Comparison of ENCODE assay signal across 1 cellular context in the genomic region with DNA sequence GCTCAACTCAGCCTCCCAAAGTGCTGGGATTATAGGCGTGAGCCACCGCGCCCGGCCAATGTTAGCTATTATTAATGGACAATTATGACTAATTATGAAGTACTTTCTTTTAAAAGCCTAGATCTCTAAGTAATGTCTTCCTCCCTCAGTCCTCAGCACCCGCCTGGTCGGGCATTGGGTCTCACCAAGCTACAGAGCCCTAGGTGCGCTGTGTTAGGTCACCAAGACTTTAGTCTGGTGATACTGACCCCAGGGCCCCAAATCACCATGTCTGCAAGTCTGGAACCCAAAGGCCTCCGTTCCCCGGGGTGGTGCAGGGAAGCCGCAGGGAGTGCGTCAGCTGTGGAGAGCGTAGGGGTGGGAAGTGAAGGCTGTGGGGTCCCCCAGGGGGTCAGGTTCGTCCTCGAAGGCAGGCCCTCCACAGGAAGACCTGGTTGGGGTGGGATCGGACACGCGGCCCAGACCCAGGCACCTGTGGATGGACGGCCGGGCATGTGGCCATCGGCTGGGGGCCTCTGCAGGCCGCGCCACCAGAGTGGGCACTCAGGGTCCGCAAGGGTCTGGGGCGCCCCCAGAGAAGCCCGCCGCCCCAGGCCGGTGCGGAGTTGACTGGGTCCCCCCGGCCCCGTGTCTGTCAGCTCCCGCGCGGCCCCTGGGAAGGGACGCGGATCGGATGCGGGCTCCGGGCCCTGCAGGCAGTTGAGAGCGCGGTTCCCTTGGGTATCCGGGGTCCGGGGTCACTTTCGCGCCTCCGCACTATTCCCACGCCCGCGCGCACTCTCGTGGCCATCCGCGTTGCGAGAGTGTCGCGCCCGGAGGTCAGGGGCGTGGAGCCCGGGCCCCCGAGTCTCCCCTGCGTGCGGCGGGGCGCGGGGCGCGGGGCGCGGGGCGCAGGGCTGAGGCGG.
TF ChIP-seq lines count a peak whose summit lies in the region.

No MANE protein-coding gene starts in this region.

TF ChIP-seq in WTC11, 78 proteins besides CTCF, POLR2A, EP300 and RAD21 (continued from another document):
- TF ChIP-seq, protein P1, sequence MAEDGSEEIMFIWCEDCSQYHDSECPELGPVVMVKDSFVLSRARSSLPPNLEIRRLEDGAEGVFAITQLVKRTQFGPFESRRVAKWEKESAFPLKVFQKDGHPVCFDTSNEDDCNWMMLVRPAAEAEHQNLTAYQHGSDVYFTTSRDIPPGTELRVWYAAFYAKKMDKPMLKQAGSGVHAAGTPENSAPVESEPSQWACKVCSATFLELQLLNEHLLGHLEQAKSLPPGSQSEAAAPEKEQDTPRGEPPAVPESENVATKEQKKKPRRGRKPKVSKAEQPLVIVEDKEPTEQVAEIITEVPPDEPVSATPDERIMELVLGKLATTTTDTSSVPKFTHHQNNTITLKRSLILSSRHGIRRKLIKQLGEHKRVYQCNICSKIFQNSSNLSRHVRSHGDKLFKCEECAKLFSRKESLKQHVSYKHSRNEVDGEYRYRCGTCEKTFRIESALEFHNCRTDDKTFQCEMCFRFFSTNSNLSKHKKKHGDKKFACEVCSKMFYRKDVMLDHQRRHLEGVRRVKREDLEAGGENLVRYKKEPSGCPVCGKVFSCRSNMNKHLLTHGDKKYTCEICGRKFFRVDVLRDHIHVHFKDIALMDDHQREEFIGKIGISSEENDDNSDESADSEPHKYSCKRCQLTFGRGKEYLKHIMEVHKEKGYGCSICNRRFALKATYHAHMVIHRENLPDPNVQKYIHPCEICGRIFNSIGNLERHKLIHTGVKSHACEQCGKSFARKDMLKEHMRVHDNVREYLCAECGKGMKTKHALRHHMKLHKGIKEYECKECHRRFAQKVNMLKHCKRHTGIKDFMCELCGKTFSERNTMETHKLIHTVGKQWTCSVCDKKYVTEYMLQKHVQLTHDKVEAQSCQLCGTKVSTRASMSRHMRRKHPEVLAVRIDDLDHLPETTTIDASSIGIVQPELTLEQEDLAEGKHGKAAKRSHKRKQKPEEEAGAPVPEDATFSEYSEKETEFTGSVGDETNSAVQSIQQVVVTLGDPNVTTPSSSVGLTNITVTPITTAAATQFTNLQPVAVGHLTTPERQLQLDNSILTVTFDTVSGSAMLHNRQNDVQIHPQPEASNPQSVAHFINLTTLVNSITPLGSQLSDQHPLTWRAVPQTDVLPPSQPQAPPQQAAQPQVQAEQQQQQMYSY (CRISPR knock-in tag; IDR thresholded peaks at IDR 0.05): no peak
- TF ChIP-seq E2F1 (CRISPR knock-in tag; IDR thresholded peaks at IDR 0.05) (peak; percentile 26; the same call in 1 of the 2 replicates), FOXP1 (CRISPR knock-in tag; IDR thresholded peaks at IDR 0.05; ENCODE audit: borderline replicate concordance) (0 out of 2 replicates have a peak, but pooled peaks have one; percentile 4)
- TF ChIP-seq, protein P2, sequence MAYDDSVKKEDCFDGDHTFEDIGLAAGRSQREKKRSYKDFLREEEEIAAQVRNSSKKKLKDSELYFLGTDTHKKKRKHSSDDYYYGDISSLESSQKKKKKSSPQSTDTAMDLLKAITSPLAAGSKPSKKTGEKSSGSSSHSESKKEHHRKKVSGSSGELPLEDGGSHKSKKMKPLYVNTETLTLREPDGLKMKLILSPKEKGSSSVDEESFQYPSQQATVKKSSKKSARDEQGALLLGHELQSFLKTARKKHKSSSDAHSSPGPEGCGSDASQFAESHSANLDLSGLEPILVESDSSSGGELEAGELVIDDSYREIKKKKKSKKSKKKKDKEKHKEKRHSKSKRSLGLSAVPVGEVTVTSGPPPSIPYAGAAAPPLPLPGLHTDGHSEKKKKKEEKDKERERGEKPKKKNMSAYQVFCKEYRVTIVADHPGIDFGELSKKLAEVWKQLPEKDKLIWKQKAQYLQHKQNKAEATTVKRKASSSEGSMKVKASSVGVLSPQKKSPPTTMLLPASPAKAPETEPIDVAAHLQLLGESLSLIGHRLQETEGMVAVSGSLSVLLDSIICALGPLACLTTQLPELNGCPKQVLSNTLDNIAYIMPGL (CRISPR knock-in tag; IDR thresholded peaks at IDR 0.05): peak; percentile 47; the same call in 1 of the 2 replicates
- TF ChIP-seq, protein P3, sequence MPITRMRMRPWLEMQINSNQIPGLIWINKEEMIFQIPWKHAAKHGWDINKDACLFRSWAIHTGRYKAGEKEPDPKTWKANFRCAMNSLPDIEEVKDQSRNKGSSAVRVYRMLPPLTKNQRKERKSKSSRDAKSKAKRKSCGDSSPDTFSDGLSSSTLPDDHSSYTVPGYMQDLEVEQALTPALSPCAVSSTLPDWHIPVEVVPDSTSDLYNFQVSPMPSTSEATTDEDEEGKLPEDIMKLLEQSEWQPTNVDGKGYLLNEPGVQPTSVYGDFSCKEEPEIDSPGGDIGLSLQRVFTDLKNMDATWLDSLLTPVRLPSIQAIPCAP (CRISPR knock-in tag; IDR thresholded peaks at IDR 0.05): no peak
- TF ChIP-seq, protein P4, sequence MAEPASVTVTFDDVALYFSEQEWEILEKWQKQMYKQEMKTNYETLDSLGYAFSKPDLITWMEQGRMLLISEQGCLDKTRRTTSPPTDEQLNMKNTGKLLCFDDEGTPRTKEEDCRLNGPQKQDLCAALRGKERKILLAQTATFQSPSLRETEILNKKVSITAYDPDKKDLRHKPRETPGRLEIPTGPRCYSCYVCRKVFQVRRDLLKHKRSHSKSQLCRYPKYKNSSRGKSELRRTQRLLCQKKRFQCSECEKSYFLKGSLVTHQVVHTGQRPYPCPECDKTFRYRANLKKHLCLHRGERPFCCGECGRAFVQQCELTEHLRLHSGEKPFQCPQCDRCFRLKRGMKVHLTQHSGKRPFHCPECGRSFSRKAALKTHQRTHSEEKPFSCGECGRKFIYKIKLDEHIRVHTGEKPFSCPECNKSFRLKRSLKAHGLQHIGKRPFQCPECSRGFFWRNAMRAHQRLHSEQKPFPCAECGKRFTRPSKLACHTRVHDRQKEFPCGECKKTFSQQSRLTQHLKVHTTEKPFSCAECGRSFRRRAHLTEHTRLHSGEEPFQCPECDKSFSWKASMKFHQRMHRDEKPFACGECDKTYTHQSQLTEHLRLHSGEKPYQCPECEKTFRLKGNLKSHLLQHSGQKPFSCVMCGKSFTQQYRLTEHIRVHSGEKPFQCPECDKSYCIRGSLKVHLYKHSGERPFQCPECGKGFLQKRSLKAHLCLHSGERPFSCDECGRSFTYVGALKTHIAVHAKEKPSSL (CRISPR knock-in tag; conservative IDR thresholded peaks at IDR 0.05): no peak
- TF ChIP-seq, protein P5, sequence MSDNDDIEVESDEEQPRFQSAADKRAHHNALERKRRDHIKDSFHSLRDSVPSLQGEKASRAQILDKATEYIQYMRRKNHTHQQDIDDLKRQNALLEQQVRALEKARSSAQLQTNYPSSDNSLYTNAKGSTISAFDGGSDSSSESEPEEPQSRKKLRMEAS (CRISPR knock-in tag; IDR thresholded peaks at IDR 0.05): peak; percentile 69
- TF ChIP-seq, protein P6, sequence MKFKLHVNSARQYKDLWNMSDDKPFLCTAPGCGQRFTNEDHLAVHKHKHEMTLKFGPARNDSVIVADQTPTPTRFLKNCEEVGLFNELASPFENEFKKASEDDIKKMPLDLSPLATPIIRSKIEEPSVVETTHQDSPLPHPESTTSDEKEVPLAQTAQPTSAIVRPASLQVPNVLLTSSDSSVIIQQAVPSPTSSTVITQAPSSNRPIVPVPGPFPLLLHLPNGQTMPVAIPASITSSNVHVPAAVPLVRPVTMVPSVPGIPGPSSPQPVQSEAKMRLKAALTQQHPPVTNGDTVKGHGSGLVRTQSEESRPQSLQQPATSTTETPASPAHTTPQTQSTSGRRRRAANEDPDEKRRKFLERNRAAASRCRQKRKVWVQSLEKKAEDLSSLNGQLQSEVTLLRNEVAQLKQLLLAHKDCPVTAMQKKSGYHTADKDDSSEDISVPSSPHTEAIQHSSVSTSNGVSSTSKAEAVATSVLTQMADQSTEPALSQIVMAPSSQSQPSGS (CRISPR knock-in tag; IDR thresholded peaks at IDR 0.05; ENCODE audit: borderline replicate concordance, low read depth): no peak
- TF ChIP-seq, protein P7, sequence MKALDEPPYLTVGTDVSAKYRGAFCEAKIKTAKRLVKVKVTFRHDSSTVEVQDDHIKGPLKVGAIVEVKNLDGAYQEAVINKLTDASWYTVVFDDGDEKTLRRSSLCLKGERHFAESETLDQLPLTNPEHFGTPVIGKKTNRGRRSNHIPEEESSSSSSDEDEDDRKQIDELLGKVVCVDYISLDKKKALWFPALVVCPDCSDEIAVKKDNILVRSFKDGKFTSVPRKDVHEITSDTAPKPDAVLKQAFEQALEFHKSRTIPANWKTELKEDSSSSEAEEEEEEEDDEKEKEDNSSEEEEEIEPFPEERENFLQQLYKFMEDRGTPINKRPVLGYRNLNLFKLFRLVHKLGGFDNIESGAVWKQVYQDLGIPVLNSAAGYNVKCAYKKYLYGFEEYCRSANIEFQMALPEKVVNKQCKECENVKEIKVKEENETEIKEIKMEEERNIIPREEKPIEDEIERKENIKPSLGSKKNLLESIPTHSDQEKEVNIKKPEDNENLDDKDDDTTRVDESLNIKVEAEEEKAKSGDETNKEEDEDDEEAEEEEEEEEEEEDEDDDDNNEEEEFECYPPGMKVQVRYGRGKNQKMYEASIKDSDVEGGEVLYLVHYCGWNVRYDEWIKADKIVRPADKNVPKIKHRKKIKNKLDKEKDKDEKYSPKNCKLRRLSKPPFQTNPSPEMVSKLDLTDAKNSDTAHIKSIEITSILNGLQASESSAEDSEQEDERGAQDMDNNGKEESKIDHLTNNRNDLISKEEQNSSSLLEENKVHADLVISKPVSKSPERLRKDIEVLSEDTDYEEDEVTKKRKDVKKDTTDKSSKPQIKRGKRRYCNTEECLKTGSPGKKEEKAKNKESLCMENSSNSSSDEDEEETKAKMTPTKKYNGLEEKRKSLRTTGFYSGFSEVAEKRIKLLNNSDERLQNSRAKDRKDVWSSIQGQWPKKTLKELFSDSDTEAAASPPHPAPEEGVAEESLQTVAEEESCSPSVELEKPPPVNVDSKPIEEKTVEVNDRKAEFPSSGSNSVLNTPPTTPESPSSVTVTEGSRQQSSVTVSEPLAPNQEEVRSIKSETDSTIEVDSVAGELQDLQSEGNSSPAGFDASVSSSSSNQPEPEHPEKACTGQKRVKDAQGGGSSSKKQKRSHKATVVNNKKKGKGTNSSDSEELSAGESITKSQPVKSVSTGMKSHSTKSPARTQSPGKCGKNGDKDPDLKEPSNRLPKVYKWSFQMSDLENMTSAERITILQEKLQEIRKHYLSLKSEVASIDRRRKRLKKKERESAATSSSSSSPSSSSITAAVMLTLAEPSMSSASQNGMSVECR (CRISPR knock-in tag; IDR thresholded peaks at IDR 0.05; ENCODE audit: borderline replicate concordance): peak; percentile 72; the same call in 1 of the 2 replicates
